28 cellular contexts compared by ENCODE assay signal in genomic region chr9:107690026-107690425, GRCh38.
DNase-seq lines count a peak whose midpoint lies in the region; ATAC-seq, FAIRE-seq and TF ChIP-seq lines count a peak whose summit lies in the region.
"Had no signal": no experiment of that assay in that cellular context is flagged by ENCODE, and none has a peak within 500 bp of the region (broad histone marks: within the 10 kb centered on the region; RNA-seq: fewer than 3 reads in every experiment).

No MANE protein-coding gene starts in this region.

- ATAC-seq in GM18519 (IDR thresholded peaks at IDR 0.05; ENCODE audit: low FRiP score, unreplicated experiment) (no peak), GM18861 (IDR thresholded peaks at IDR 0.05; ENCODE audit: unreplicated experiment) (no peak), HG02588 (IDR thresholded peaks at IDR 0.05; ENCODE audit: unreplicated experiment) (no peak)
- ATAC-seq: GM12878 had no signal

- no peak overlapping the region for H3K4me2 ChIP-seq in astrocyte (ENCODE audit: low read length)
- H3K4me2 ChIP-seq: BLaER1 treated with 17β-estradiol and CSF1 and Interleukin-3, amounts not matched to agents 10 nM and 100 nM had no signal

- H3K27ac ChIP-seq in astrocyte (ENCODE audit: low read depth, low read length) = no peak overlapping the region
- H3K27ac ChIP-seq: BLaER1 treated with 17β-estradiol and CSF1 and Interleukin-3, amounts not matched to agents 10 nM and 100 nM had no signal

- no peak overlapping the region for H2AFZ ChIP-seq in astrocyte (ENCODE audit: low read depth, low read length)

- TF ChIP-seq CTCF in AG10803 (conservative IDR thresholded peaks at IDR 0.05; ENCODE audit: low read length) (no peak), astrocyte (IDR thresholded peaks at IDR 0.05; ENCODE audit: insufficient read depth, low read depth, low read length) (no peak), fibroblast of mammary gland (conservative IDR thresholded peaks at IDR 0.05; ENCODE audit: control insufficient read depth, insufficient read depth, low read depth, low read length) (no peak)

- H3K27me3 ChIP-seq in astrocyte (ENCODE audit: insufficient read depth, low read length) = no peaks in the 10 kb centered on the region
- H3K27me3 ChIP-seq: BLaER1 treated with 17β-estradiol and CSF1 and Interleukin-3, amounts not matched to agents 10 nM and 100 nM had no signal

- H3K36me3 ChIP-seq in astrocyte (ENCODE audit: insufficient read depth, low read length) = no peaks in the 10 kb centered on the region
- H3K36me3 ChIP-seq: BLaER1 treated with 17β-estradiol and CSF1 and Interleukin-3, amounts not matched to agents 10 nM and 100 nM had no signal

- peak; percentile 12 for DNase-seq in AG10803 (ENCODE audit: low read depth)
- DNase-seq in HCEC 1CT = peak; percentile 26
- DNase-seq in astrocyte (ENCODE audit: low read depth) = peak; percentile 47
- peak; percentile 35 for DNase-seq in fibroblast of mammary gland (ENCODE audit: low read depth)
- DNase-seq: 8988T; ACHN; AML-193; CD4-positive, alpha-beta memory T cell; CD4-positive, CD25-positive, alpha-beta regulatory T cell; CD8-positive, alpha-beta memory T cell; COR-L47; DMS 273 treated with DMSO at 0.1 percent for 48 hours; DMS153; DMS53; DMS79; DND-41; EL; GDM1 had no signal

- no peaks in the 10 kb centered on the region for H4K20me1 ChIP-seq in astrocyte (ENCODE audit: insufficient read depth, low read length)
- H4K20me1 ChIP-seq: BLaER1 treated with 17β-estradiol and CSF1 and Interleukin-3, amounts not matched to agents 10 nM and 100 nM had no signal

- H3K9me3 Mint-ChIP-seq in astrocyte (ENCODE audit: unreplicated experiment) = peaks cover 6% of the 10 kb centered on the region

- no peaks in the 10 kb centered on the region for H3K79me2 ChIP-seq in astrocyte (ENCODE audit: insufficient read depth, low read length)

- H3K27me3 Mint-ChIP-seq in astrocyte (ENCODE audit: low read depth, unreplicated experiment) = peaks cover 11% of the 10 kb centered on the region
- H3K27me3 Mint-ChIP-seq: CD4-positive, alpha-beta memory T cell; CD4-positive, CD25-positive, alpha-beta regulatory T cell; CD8-positive, alpha-beta memory T cell had no signal

- H3K9ac ChIP-seq in astrocyte (ENCODE audit: low read length) = no peak overlapping the region
- H3K9ac ChIP-seq: BLaER1 treated with 17β-estradiol and CSF1 and Interleukin-3, amounts not matched to agents 10 nM and 100 nM had no signal

- no peaks in the 10 kb centered on the region for H3K4me1 ChIP-seq in astrocyte (ENCODE audit: insufficient read depth, low read length)

- no peak for FAIRE-seq in astrocyte (lab: Jason Lieb, UNC)
- FAIRE-seq: A204.1, GM12878, GM12892, GM18507 had no signal

- H3K27ac Mint-ChIP-seq in astrocyte (ENCODE audit: unreplicated experiment) = no peak overlapping the region
- H3K27ac Mint-ChIP-seq: B cell; CD14-positive monocyte; CD4-positive, alpha-beta memory T cell; CD4-positive, CD25-positive, alpha-beta regulatory T cell; CD8-positive, alpha-beta memory T cell had no signal

- H3K4me3 Mint-ChIP-seq in astrocyte (ENCODE audit: unreplicated experiment) = no peak overlapping the region
- H3K4me3 Mint-ChIP-seq: B cell; CD14-positive monocyte; CD4-positive, alpha-beta memory T cell; CD4-positive, CD25-positive, alpha-beta regulatory T cell; CD8-positive, alpha-beta memory T cell had no signal

- no peaks in the 10 kb centered on the region for H3K36me3 Mint-ChIP-seq in astrocyte (ENCODE audit: low read depth, unreplicated experiment)
- H3K36me3 Mint-ChIP-seq: CD14-positive monocyte; CD4-positive, alpha-beta memory T cell; CD8-positive, alpha-beta memory T cell had no signal

- H3K9me3 ChIP-seq in astrocyte (ENCODE audit: insufficient read depth, low read depth, low read length) = no peaks in the 10 kb centered on the region

- peaks cover 2% of the 10 kb centered on the region for H3K4me1 Mint-ChIP-seq in astrocyte (ENCODE audit: low read depth, unreplicated experiment)
- H3K4me1 Mint-ChIP-seq: CD4-positive, alpha-beta memory T cell; CD4-positive, CD25-positive, alpha-beta regulatory T cell; CD8-positive, alpha-beta memory T cell had no signal

- H3K4me3 ChIP-seq in AG10803 (ENCODE audit: low read length) (no peak overlapping the region), astrocyte (ENCODE audit: insufficient read depth, low read depth, low read length) (no peak overlapping the region), fibroblast of mammary gland (ENCODE audit: control insufficient read depth, low read depth, low read length) (no peak overlapping the region)
- H3K4me3 ChIP-seq: BLaER1 treated with 17β-estradiol and CSF1 and Interleukin-3, amounts not matched to agents 10 nM and 100 nM; GM12878 had no signal
